Comparison of ENCODE assay signal across 2 cellular contexts in genomic region chr17:66810951-66811682, GRCh38.
TF ChIP-seq lines count a peak whose summit lies in the region.

No MANE protein-coding gene starts in this region.

TF ChIP-seq in HEK293, 187 proteins besides CTCF, POLR2A, EP300 and RAD21 (continued from another document):
- TF ChIP-seq ZNF155 (tag by site-specific recombination; IDR thresholded peaks at IDR 0.05) (no peak), GLIS1 (tag by site-specific recombination; IDR thresholded peaks at IDR 0.05) (no peak), OVOL3 (tag by site-specific recombination; IDR thresholded peaks at IDR 0.05) (no peak), ZBTB17 (tag by site-specific recombination; IDR thresholded peaks at IDR 0.05) (no peak)

TF ChIP-seq in K562, 482 proteins besides CTCF, POLR2A, EP300 and RAD21 (continued from another document):
- TF ChIP-seq MTA3 (IDR thresholded peaks at IDR 0.05; ENCODE audit: borderline replicate concordance): no peak
- TF ChIP-seq RFX5 (IDR thresholded peaks at IDR 0.05; ENCODE audit: low read depth, low read length): peak; percentile 79
- TF ChIP-seq TAF9B (IDR thresholded peaks at IDR 0.05; ENCODE audit: partially characterized antibody): no peak
- no peak for TF ChIP-seq NUFIP1 (IDR thresholded peaks at IDR 0.05; ENCODE audit: partially characterized antibody)
